In the genomic region with DNA sequence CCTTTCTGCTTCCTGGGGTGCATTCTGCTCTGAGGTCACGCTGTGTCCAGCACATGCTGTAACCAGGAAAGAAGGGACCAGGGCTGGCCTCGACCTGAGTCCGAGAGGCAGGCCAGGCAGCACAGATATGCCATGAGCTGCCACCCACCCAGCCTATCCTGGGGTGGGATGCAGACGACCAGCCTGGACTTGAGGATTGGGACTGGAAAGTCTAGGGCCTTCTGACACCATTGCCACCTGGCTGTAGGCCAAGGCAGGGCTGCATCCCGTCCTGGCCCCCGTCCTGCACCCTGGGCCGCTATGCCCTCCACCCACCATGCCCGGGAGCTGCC, we compare ENCODE assay signal across 1 cellular context.
TF ChIP-seq lines count a peak whose summit lies in the region.

No MANE protein-coding gene starts in this region.

TF ChIP-seq in K562, 482 proteins besides CTCF, POLR2A, EP300 and RAD21:
- TF ChIP-seq, protein P1, sequence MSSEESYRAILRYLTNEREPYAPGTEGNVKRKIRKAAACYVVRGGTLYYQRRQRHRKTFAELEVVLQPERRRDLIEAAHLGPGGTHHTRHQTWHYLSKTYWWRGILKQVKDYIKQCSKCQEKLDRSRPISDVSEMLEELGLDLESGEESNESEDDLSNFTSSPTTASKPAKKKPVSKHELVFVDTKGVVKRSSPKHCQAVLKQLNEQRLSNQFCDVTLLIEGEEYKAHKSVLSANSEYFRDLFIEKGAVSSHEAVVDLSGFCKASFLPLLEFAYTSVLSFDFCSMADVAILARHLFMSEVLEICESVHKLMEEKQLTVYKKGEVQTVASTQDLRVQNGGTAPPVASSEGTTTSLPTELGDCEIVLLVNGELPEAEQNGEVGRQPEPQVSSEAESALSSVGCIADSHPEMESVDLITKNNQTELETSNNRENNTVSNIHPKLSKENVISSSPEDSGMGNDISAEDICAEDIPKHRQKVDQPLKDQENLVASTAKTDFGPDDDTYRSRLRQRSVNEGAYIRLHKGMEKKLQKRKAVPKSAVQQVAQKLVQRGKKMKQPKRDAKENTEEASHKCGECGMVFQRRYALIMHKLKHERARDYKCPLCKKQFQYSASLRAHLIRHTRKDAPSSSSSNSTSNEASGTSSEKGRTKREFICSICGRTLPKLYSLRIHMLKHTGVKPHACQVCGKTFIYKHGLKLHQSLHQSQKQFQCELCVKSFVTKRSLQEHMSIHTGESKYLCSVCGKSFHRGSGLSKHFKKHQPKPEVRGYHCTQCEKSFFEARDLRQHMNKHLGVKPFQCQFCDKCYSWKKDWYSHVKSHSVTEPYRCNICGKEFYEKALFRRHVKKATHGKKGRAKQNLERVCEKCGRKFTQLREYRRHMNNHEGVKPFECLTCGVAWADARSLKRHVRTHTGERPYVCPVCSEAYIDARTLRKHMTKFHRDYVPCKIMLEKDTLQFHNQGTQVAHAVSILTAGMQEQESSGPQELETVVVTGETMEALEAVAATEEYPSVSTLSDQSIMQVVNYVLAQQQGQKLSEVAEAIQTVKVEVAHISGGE (CRISPR knock-in tag; IDR thresholded peaks at IDR 0.05) = no peak
- TF ChIP-seq NFIC (IDR thresholded peaks at IDR 0.05) = peak; percentile 40; the same call in 1 of the 2 replicates
- no peak for TF ChIP-seq ZZZ3 (IDR thresholded peaks at IDR 0.05)
TF ChIP-seq in K562: peak in this region for 1.
